In the genomic region with DNA sequence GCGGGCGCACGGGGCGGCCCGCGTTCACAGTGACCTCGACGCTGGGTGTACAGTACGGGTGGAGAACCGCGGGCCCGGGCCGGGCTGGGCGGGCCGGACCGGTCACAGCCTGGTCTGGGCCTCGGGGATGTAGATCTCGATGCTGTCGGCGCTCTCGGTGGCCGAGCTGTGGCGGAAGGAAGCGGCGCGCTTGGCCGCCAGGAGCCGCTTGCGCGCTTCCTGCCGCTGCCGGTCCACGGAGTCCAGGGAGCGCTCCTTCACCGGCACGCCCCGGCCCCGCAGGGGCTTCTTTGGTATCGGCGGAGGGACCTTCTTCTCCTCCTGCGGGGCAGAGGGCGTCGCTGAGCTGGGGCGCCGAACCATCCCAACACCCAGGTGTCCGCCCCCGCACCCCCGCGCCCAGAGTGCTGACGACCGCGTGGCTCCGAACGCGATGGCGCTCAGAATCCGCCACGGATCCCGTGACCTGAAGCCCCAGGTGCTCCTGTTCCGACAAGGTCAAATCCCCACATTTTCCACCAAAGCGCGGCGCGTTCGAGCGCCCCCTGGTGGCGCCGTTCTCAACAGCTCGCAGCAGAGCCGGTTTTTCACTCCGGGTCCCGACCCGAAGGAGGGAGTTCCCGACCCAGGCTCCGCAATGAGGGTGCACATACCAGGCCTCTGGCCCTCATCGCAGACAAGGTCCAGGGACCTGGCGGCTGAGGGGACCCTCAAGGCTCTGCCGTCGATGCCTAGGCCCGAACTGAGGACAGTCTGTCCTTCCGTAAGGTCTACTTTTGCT, we compare ENCODE assay signal across 8 cellular contexts. TPM values are rescaled to one million over a fixed set of nuclear protein-coding genes. Genes with fewer than 3 reads are reported as not detected.
A peak's percentile ranks its signal among the peaks of the same experiment; 100 is the strongest.
DNase-seq lines count a peak whose midpoint lies in the region; ATAC-seq, FAIRE-seq and TF ChIP-seq lines count a peak whose summit lies in the region.

No MANE protein-coding gene starts in this region.

- H3K4me1 ChIP-seq in spleen, result peaks cover 5 to 47% (median 20%) of the 10 kb centered on the region in 6 donors

- WGBS in spleen, 5 donors, result 1 to 3% (median 1%) methylated on average over 21 to 81 of the region's 81 CpGs

- no peaks in the 10 kb centered on the region for H3K9me3 Mint-ChIP-seq in WTC11

- H3K36me3 Mint-ChIP-seq in WTC11, result no peaks in the 10 kb centered on the region

- CTCF ChIA-PET in WTC11 (lab: Charles Lee), result interaction anchor here (0.6 to 3.8 kb wide), 34 partner anchors 8 to 1713 kb away, joined by 3 to 70 read pairs (median 4); partner anchors contain the start of genes DLGAP3, GJB5, TMEM35B and ZMYM1

- peak; percentile 72 for FAIRE-seq in bronchial epithelial cell (lab: Jason Lieb, UNC)

- DNase-seq in DMS53 (lab: John Stamatoyannopoulos, UW), result peak; percentile 93
- DNase-seq in GOT3 (lab: John Stamatoyannopoulos, UW), result peak; percentile 64
- peak; percentile 60 for DNase-seq in MV-4-11 (lab: John Stamatoyannopoulos, UW)
- DNase-seq in WTC11 (ENCODE audit: low spot score), result peak; percentile 93
- peak; percentile 45 for DNase-seq in bronchial epithelial cell (ENCODE audit: low read depth)
- peak; percentile 78 for DNase-seq in inferior parietal cortex (ENCODE audit: extremely low spot score)
- DNase-seq in spleen, result peak; percentile 98

- TF ChIP-seq POLR2A in spleen (IDR thresholded peaks at IDR 0.05), result no peak

- H3K27ac ChIP-seq in spleen, result peak overlapping the region; percentile 50 to 91 (median 88)

- POLR2A ChIA-PET in WTC11 (lab: Charles Lee), result interaction anchor here (0.5 to 0.9 kb wide), 2 partner anchors 19 to 1391 kb away, joined by 3 read pairs; no protein-coding TSS in a partner anchor

- ATAC-seq in WTC11 (peak; percentile 78), HG03457 (IDR thresholded peaks at IDR 0.05; ENCODE audit: unreplicated experiment) (no peak)

- intact Hi-C loops in spleen (cut with DNase I; ENCODE audit: low total_unique reads), result no loop called here

- H3K4me3 ChIP-seq in bronchial epithelial cell (ENCODE audit: low read depth, low read length) (peak overlapping the region; percentile 71), spleen (peak overlapping the region; percentile 50 to 88 (median 71))

- H3K36me3 ChIP-seq in bronchial epithelial cell (ENCODE audit: control insufficient read depth, insufficient read depth, low read length), result no peaks in the 10 kb centered on the region
- H3K36me3 ChIP-seq in spleen, result no peaks in the 10 kb centered on the region

- peak; percentile 99 for TF ChIP-seq CTCF in WTC11 (IDR thresholded peaks at IDR 0.05)
- TF ChIP-seq CTCF in bronchial epithelial cell (IDR thresholded peaks at IDR 0.05; ENCODE audit: insufficient read depth, low read length, severe bottlenecking), result peak; percentile 97
- peak; percentile 92 to 99 (median 96) for TF ChIP-seq CTCF in spleen (IDR thresholded peaks at IDR 0.05 in 8 of 11, conservative IDR thresholded peaks at IDR 0.05 in 3 of 11)

- H3K27ac Mint-ChIP-seq in WTC11, result no peak overlapping the region

- peak overlapping the region; percentile 73 for H3K4me3 Mint-ChIP-seq in WTC11

- H3K27me3 Mint-ChIP-seq in WTC11 (ENCODE audit: low read depth), result peaks cover 45% of the 10 kb centered on the region

- H3K9me3 ChIP-seq in spleen, result no peaks in the 10 kb centered on the region

- H3K4me1 Mint-ChIP-seq in WTC11, result 0 out of 2 replicates have a peak, but pooled peaks cover 2% of the 10 kb centered on the region

- H3K27me3 ChIP-seq in bronchial epithelial cell (ENCODE audit: control insufficient read depth, insufficient read depth, low read length), result peaks cover 2% of the 10 kb centered on the region
- peaks cover 0 to under 1% (median 0%) of the 10 kb centered on the region in 7 donors for H3K27me3 ChIP-seq in spleen (replicated peaks in 1 of 7)

TF ChIP-seq in WTC11, 78 proteins besides CTCF, POLR2A, EP300 and RAD21 (continues in another document):
- TF ChIP-seq MAX (CRISPR knock-in tag; IDR thresholded peaks at IDR 0.05), result peak; percentile 78
- TF ChIP-seq, protein P1, sequence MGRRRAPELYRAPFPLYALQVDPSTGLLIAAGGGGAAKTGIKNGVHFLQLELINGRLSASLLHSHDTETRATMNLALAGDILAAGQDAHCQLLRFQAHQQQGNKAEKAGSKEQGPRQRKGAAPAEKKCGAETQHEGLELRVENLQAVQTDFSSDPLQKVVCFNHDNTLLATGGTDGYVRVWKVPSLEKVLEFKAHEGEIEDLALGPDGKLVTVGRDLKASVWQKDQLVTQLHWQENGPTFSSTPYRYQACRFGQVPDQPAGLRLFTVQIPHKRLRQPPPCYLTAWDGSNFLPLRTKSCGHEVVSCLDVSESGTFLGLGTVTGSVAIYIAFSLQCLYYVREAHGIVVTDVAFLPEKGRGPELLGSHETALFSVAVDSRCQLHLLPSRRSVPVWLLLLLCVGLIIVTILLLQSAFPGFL (CRISPR knock-in tag; IDR thresholded peaks at IDR 0.05; ENCODE audit: borderline replicate concordance), result no peak
- 0 out of 2 replicates have a peak, but pooled peaks have one; percentile 28 for TF ChIP-seq TEAD1 (CRISPR knock-in tag; IDR thresholded peaks at IDR 0.05)
- no peak for TF ChIP-seq TCF7 (CRISPR knock-in tag; IDR thresholded peaks at IDR 0.05; ENCODE audit: low read depth)
- TF ChIP-seq OVOL2 (CRISPR knock-in tag; IDR thresholded peaks at IDR 0.05; ENCODE audit: borderline replicate concordance), result no peak
- no peak for TF ChIP-seq GABPB1 (CRISPR knock-in tag; IDR thresholded peaks at IDR 0.05)
- TF ChIP-seq PRDM15 (CRISPR knock-in tag; IDR thresholded peaks at IDR 0.05), result no peak
- TF ChIP-seq NR3C1 (CRISPR knock-in tag; conservative IDR thresholded peaks at IDR 0.05; ENCODE audit: low read depth), result no peak
- TF ChIP-seq RELA (CRISPR knock-in tag; IDR thresholded peaks at IDR 0.05; ENCODE audit: borderline replicate concordance), result no peak
- TF ChIP-seq, protein P2, sequence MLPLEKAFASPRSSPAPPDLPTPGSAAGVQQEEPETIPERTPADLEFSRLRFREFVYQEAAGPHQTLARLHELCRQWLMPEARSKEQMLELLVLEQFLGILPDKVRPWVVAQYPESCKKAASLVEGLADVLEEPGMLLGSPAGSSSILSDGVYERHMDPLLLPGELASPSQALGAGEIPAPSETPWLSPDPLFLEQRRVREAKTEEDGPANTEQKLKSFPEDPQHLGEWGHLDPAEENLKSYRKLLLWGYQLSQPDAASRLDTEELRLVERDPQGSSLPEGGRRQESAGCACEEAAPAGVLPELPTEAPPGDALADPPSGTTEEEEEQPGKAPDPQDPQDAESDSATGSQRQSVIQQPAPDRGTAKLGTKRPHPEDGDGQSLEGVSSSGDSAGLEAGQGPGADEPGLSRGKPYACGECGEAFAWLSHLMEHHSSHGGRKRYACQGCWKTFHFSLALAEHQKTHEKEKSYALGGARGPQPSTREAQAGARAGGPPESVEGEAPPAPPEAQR (CRISPR knock-in tag; IDR thresholded peaks at IDR 0.05), result no peak
- TF ChIP-seq GTF2I (CRISPR knock-in tag; conservative IDR thresholded peaks at IDR 0.05), result no peak
- TF ChIP-seq, protein P3, sequence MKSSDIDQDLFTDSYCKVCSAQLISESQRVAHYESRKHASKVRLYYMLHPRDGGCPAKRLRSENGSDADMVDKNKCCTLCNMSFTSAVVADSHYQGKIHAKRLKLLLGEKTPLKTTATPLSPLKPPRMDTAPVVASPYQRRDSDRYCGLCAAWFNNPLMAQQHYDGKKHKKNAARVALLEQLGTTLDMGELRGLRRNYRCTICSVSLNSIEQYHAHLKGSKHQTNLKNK (CRISPR knock-in tag; IDR thresholded peaks at IDR 0.05), result no peak
- TF ChIP-seq NR2C2 (CRISPR knock-in tag; IDR thresholded peaks at IDR 0.05), result no peak
- no peak for TF ChIP-seq ELF4 (CRISPR knock-in tag; IDR thresholded peaks at IDR 0.05; ENCODE audit: low read depth)
- no peak for TF ChIP-seq ZNF263 (CRISPR knock-in tag; IDR thresholded peaks at IDR 0.05; ENCODE audit: low read depth)
- TF ChIP-seq CREB1 (CRISPR knock-in tag; IDR thresholded peaks at IDR 0.05), result peak; percentile 46; the same call in 1 of the 2 replicates
- 0 out of 2 replicates have a peak, but pooled peaks have one; percentile 16 for TF ChIP-seq ETV6 (CRISPR knock-in tag; IDR thresholded peaks at IDR 0.05)
- TF ChIP-seq GRHL2 (CRISPR knock-in tag; IDR thresholded peaks at IDR 0.05; ENCODE audit: insufficient replicate concordance, severe bottlenecking), result no peak
- no peak for TF ChIP-seq SMAD4 (CRISPR knock-in tag; IDR thresholded peaks at IDR 0.05)

RNA-seq across cellular contexts. Expression of gene SMIM12, which starts 6.6 kb away (rescaled TPM):
- total RNA-seq in WTC11 (2021), result 34.6 to 41.9 TPM (median 39.6 TPM) in 3 replicates
- 34.8 and 36.1 TPM in 2 replicates for total RNA-seq in bronchial epithelial cell
- total RNA-seq in spleen, result 10 to 100 TPM; 26.9 to 39.6 (median 35.6) TPM
- polyA plus RNA-seq in spleen, result 10 to 100 TPM; 15.3 to 31.7 (median 28.1) TPM

Comparison
In these comparisons a context has a peak if more than half of its experiments do, and no peak if none do; other contexts are left out.
1. DNase-seq: peak in every context shown above with its lines; median percentile 98 in spleen; 93 in DMS53; 93 in WTC11; 78 in inferior parietal cortex; 64 in GOT3; 60 in MV-4-11; 45 in bronchial epithelial cell.